Comparison of ENCODE assay signal across 20 cellular contexts in genomic region chr1:1449099-1449739, GRCh38. TPM values are rescaled to one million over a fixed set of nuclear protein-coding genes. Genes with fewer than 3 reads are reported as not detected.
"Had no signal": no experiment of that assay in that cellular context is flagged by ENCODE, and none has a peak within 500 bp of the region (broad histone marks: within the 10 kb centered on the region; RNA-seq: fewer than 3 reads in every experiment).

Gene ATAD3C (plus strand): TSS chr1:1449689. CDS start chr1:1450684, 995 bp downstream.

- H3K4me3 ChIP-seq: coronary artery, vagina had no signal

- H3K4me1 ChIP-seq: vagina had no signal

- H3K4me3 Mint-ChIP-seq: endodermal cell, immature natural killer cell, naive B cell, nephron, type B pancreatic cell had no signal

- H3K9me3 ChIP-seq: neutrophil, vagina had no signal

- H3K36me3 ChIP-seq: neutrophil, vagina had no signal

- H3K36me3 Mint-ChIP-seq: immature natural killer cell, naive B cell, type B pancreatic cell had no signal

- H3K27ac ChIP-seq: coronary artery, neutrophil, vagina had no signal

- ATAC-seq: left cardiac atrium, left ventricle myocardium superior had no signal

- H3K9me3 Mint-ChIP-seq: endodermal cell, immature natural killer cell, naive B cell, nephron, type B pancreatic cell had no signal

- H3K27ac Mint-ChIP-seq: endodermal cell, immature natural killer cell, nephron, type B pancreatic cell had no signal

- DNase-seq: effector CD4-positive, alpha-beta T cell; endodermal cell; erythroblast; foreskin melanocyte; immature natural killer cell; left cardiac atrium; left ventricle myocardium superior; mesendoderm; naive B cell; posterior cingulate gyrus; small intestine; stimulated activated CD4-positive, alpha-beta T cell treated with anti-CD3 and anti-CD28 coated beads, Interleukin-12 subunit alpha, Interleukin-12 subunit beta, amount 100 ng/mL, for 4 hours; stimulated activated naive CD4-positive, alpha-beta T cell treated with Interleukin-2 at 50 U/mL for 16 hours had no signal

- H3K4me1 Mint-ChIP-seq: endodermal cell, immature natural killer cell, naive B cell, nephron had no signal

- FAIRE-seq: endothelial cell of umbilical vein, keratinocyte, small intestine had no signal

- H3K27me3 ChIP-seq: neutrophil, vagina had no signal

RNA-seq across cellular contexts. Expression of gene ATAD3C, which starts in this region (rescaled TPM):
- total RNA-seq: endothelial cell of umbilical vein, vagina had no signal
